ENCODE assay signal across 20 cellular contexts in the genomic region with DNA sequence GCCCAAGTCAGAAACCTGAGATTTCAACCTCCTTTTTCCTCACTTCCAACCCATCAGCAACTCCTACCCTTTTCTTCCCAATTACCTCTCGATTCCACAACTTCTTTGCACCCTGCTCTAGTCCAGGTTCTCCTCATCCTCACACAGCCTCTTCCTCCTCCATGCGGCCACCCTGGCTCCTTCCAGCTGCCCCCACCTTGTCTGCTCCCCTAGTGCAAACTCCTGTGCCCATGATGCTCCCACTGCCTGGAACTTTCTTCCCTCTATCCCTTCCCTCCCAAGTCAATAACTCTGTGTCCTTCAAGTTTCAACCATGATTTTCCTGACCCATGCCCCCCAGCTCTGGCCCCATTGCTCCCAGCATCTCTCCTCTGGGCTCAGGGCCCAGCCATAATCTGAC. TPM values are rescaled to one million over a fixed set of nuclear protein-coding genes. Genes with fewer than 3 reads are reported as not detected.
A peak's percentile ranks its signal among the peaks of the same experiment; 100 is the strongest.
DNase-seq lines count a peak whose midpoint lies in the region; ATAC-seq and TF ChIP-seq lines count a peak whose summit lies in the region.
"Had no signal": no experiment of that assay in that cellular context is flagged by ENCODE, and none has a peak within 500 bp of the region (broad histone marks: within the 10 kb centered on the region; RNA-seq: fewer than 3 reads in every experiment).

No MANE protein-coding gene starts in this region.

- no peak for ATAC-seq in HG03108 (IDR thresholded peaks at IDR 0.05; ENCODE audit: unreplicated experiment)
- ATAC-seq in mucosa of descending colon = no peak
- ATAC-seq: SK-N-SH treated with all-trans-retinoic acid at 6 μM for 48 hours had no signal

- no peaks in the 10 kb centered on the region for H3K79me2 ChIP-seq in OCI-LY7 (ENCODE audit: insufficient read depth, low read depth, low read length)

- H3K9me3 ChIP-seq in OCI-LY7 (ENCODE audit: low read length) (peaks cover 12% of the 10 kb centered on the region), mucosa of descending colon (no peaks in the 10 kb centered on the region)
- no peaks in the 10 kb centered on the region for H3K9me3 ChIP-seq in effector memory CD4-positive, alpha-beta T cell (ENCODE audit: control insufficient read depth, low read length)

- H3K4me2 ChIP-seq in OCI-LY7 (ENCODE audit: low read length) = peak overlapping the region; percentile 40

- peaks cover 30% of the 10 kb centered on the region for H3K4me1 ChIP-seq in OCI-LY7 (ENCODE audit: insufficient read depth, low read length, poor library complexity, severe bottlenecking)
- peaks cover 23% of the 10 kb centered on the region for H3K4me1 ChIP-seq in effector memory CD4-positive, alpha-beta T cell (ENCODE audit: control insufficient read depth, insufficient read depth, low read length, poor library complexity, severe bottlenecking)
- H3K4me1 ChIP-seq in mucosa of descending colon (ENCODE audit: low read depth) = peaks cover 6% of the 10 kb centered on the region
- H3K4me1 ChIP-seq: ascending aorta had no signal

- CTCF ChIA-PET in OCI-LY7 (lab: Charles Lee; ENCODE audit: unreplicated experiment) = interaction anchor here (2.0 to 3.0 kb wide), 3 partner anchors 18 to 46 kb away, joined by 5 to 18 read pairs (median 13); a partner anchor contains a TSS

- no peaks in the 10 kb centered on the region for H3K9me2 ChIP-seq in OCI-LY7 (ENCODE audit: insufficient read depth, low read length)

- H3K36me3 ChIP-seq in OCI-LY7 (ENCODE audit: insufficient read depth, low read length) (0 out of 2 replicates have a peak, but pooled peaks cover 4% of the 10 kb centered on the region), mucosa of descending colon (ENCODE audit: low read depth) (no peaks in the 10 kb centered on the region)
- peaks cover 10% of the 10 kb centered on the region for H3K36me3 ChIP-seq in effector memory CD4-positive, alpha-beta T cell (ENCODE audit: control insufficient read depth, insufficient read depth, low read length)
- H3K36me3 ChIP-seq: ascending aorta, esophagus muscularis mucosa, heart left ventricle had no signal

- no TSS peak for BruUV-seq in OCI-LY7 (replicated peaks; lab: Mats Ljungman, UMichigan)

- POLR2A ChIA-PET in OCI-LY7 (lab: Charles Lee) = interaction anchor here (1.2 to 7.5 kb wide), 6 partner anchors 18 to 185 kb away, joined by 5 to 85 read pairs (median 22); a partner anchor contains a TSS

- peak overlapping the region; percentile 34 for H3K27ac Mint-ChIP-seq in T-helper 2 cell treated with Interferon-gamma antibody and Interleukin-4, amounts not matched to agents 5 μg/mL and 100 μg/mL, for 36 hours

- peaks cover 31% of the 10 kb centered on the region for H3K4me1 Mint-ChIP-seq in T-helper 2 cell treated with Interferon-gamma antibody and Interleukin-4, amounts not matched to agents 5 μg/mL and 100 μg/mL, for 36 hours (ENCODE audit: low read depth)

- peaks cover 47% of the 10 kb centered on the region for H3K36me3 Mint-ChIP-seq in T-helper 2 cell treated with Interferon-gamma antibody and Interleukin-4, amounts not matched to agents 5 μg/mL and 100 μg/mL, for 36 hours (ENCODE audit: low read depth)

- H4K20me1 ChIP-seq in OCI-LY7 (ENCODE audit: insufficient read depth, low read length) = no peaks in the 10 kb centered on the region

- no peaks in the 10 kb centered on the region for H3K27me3 ChIP-seq in effector memory CD4-positive, alpha-beta T cell (replicated peaks; ENCODE audit: control insufficient read depth, insufficient read depth, low read length, poor library complexity, severe bottlenecking)
- H3K27me3 ChIP-seq: ascending aorta, esophagus muscularis mucosa, heart left ventricle had no signal

- H3K27ac ChIP-seq in OCI-LY7 (ENCODE audit: low read depth, low read length, poor library complexity, severe bottlenecking) (peak overlapping the region; percentile 61), skin epidermis (peak overlapping the region in 14 of 21 experiments; percentile 9 to 76 (median 50))
- H3K27ac ChIP-seq in effector memory CD4-positive, alpha-beta T cell (ENCODE audit: insufficient read depth, low read length, poor library complexity, severe bottlenecking) = peak overlapping the region; percentile 82
- H3K27ac ChIP-seq: esophagus muscularis mucosa, VCaP had no signal

- no peak for TF ChIP-seq CTCF in OCI-LY7 (conservative IDR thresholded peaks at IDR 0.05; ENCODE audit: low read length)
- no peak for TF ChIP-seq CTCF in mucosa of descending colon (IDR thresholded peaks at IDR 0.05)

- H2AFZ ChIP-seq in OCI-LY7 (ENCODE audit: low read length) = no peak overlapping the region

- H3K9me3 Mint-ChIP-seq in T-helper 2 cell treated with Interferon-gamma antibody and Interleukin-4, amounts not matched to agents 5 μg/mL and 100 μg/mL, for 36 hours = peaks cover 12% of the 10 kb centered on the region

- H3K4me3 ChIP-seq in OCI-LY7 (ENCODE audit: low read depth, low read length, poor library complexity, severe bottlenecking) (no peak overlapping the region), skin epidermis (no peak overlapping the region), mucosa of descending colon (no peak overlapping the region)
- H3K4me3 ChIP-seq in effector memory CD4-positive, alpha-beta T cell (ENCODE audit: insufficient read depth, low read depth, low read length, poor library complexity, severe bottlenecking) = no peak overlapping the region
- H3K4me3 ChIP-seq: ascending aorta, esophagus muscularis mucosa, heart left ventricle had no signal

- H3K27me3 Mint-ChIP-seq in T-helper 2 cell treated with Interferon-gamma antibody and Interleukin-4, amounts not matched to agents 5 μg/mL and 100 μg/mL, for 36 hours (ENCODE audit: low read depth) = no peaks in the 10 kb centered on the region

- H3K4me3 Mint-ChIP-seq in T-helper 2 cell treated with Interferon-gamma antibody and Interleukin-4, amounts not matched to agents 5 μg/mL and 100 μg/mL, for 36 hours = no peak overlapping the region

- DNase-seq in T-helper 2 cell treated with Interferon-gamma antibody and Interleukin-4, amounts not matched to agents 5 μg/mL and 100 μg/mL, for 36 hours (ENCODE audit: low spot score) = no peak
- DNase-seq in T-helper 2 cell (no peak), OCI-LY7 (ENCODE audit: low spot score) (no peak), anterior cingulate cortex (lab: John Stamatoyannopoulos, UW) (no peak), mucosa of descending colon (no peak)
- DNase-seq in effector memory CD4-positive, alpha-beta T cell = no peak
- DNase-seq: 8988T; Calu3; cortex of kidney; islet precursor cell; NCI-H187; NCI-H524; stimulated activated CD4-positive, alpha-beta T cell treated with anti-CD3 and anti-CD28 coated beads, Interleukin-12 subunit alpha, Interleukin-12 subunit beta, amount 100 ng/mL, for 4 hours had no signal

- intact Hi-C loops in OCI-LY7 (cut with micrococcal nuclease; ENCODE audit: unreplicated experiment) = loop anchor here (5.0 kb wide), 1 partner anchor 99 kb away; a partner anchor contains a TSS
- intact Hi-C loops in mucosa of descending colon (cut with DNase I, micrococcal nuclease) = loop anchor here (5.0 kb wide), 3 partner anchors 49 to 336 kb away; a partner anchor contains a TSS

RNA-seq across cellular contexts. Expression of a gene that starts 17.3 kb away (rescaled TPM):
- 16.9 and 20.0 TPM in 2 replicates for total RNA-seq in OCI-LY7 (2014; rRNA removed; shearing (Covaris generic))
- total RNA-seq in OCI-LY7 (2022) (21.0 and 25.3 TPM in 2 replicates), mucosa of descending colon (1 to 10 TPM; 3.3 to 6.5 (median 6.0) TPM)

RNA-seq across cellular contexts. Expression of a gene that starts 18.5 kb away (rescaled TPM):
- total RNA-seq in OCI-LY7 (2014; rRNA removed; shearing (Covaris generic)) = not detected in 2 replicates
- total RNA-seq in OCI-LY7 (2022) (not detected in 2 replicates), mucosa of descending colon (1 to 10 TPM; 4.1 to 7.0 (median 5.1) TPM)
- total RNA-seq: Calu3 had no signal

RNA-seq across cellular contexts. Expression of a gene that starts 54.0 kb away (rescaled TPM):
- 137 and 146 TPM in 2 replicates for total RNA-seq in OCI-LY7 (2014; rRNA removed; shearing (Covaris generic))
- 123 and 130 TPM in 2 replicates for total RNA-seq in OCI-LY7 (2022)
- total RNA-seq in mucosa of descending colon = 100 to 1,000 TPM in 2 of 3 donors, 10 to 100 TPM in 1; 94.7 to 155 (median 107) TPM

RNA-seq across cellular contexts. Expression of a gene that starts 55.4 kb away (rescaled TPM):
- total RNA-seq in OCI-LY7 (2014; rRNA removed; shearing (Covaris generic)) = 211 and 238 TPM in 2 replicates
- 130 and 143 TPM in 2 replicates for total RNA-seq in OCI-LY7 (2022)
- 10 to 100 TPM; 42.0 to 47.7 (median 47.6) TPM for total RNA-seq in mucosa of descending colon

Comparison
In these comparisons a context has a peak if more than half of its experiments do, and no peak if none do; other contexts are left out.
1. RNA of a gene that starts 18.5 kb away (total RNA-seq): 4.1 to 7.0 TPM in mucosa of descending colon; not detected in OCI-LY7; every median in the first group is over 4 times any median in the second.
2. Peak in every context shown above with its lines, with median percentiles within 50 percentile points of each other: H3K27ac ChIP-seq.